8 cellular contexts compared by ENCODE assay signal in genomic region chr21:43720539-43721224, GRCh38. TPM values are rescaled to one million over a fixed set of nuclear protein-coding genes. Genes with fewer than 3 reads are reported as not detected.
DNase-seq lines count a peak whose midpoint lies in the region; ATAC-seq, FAIRE-seq and TF ChIP-seq lines count a peak whose summit lies in the region.

No MANE protein-coding gene starts in this region.

- peaks cover 50% of the 10 kb centered on the region for H3K36me3 ChIP-seq in K562 (ENCODE audit: control insufficient read depth, insufficient read depth, low read length)
- peaks cover 0 to 13% of the 10 kb centered on the region in 2 donors for H3K36me3 ChIP-seq in lung (ENCODE audit: control insufficient read depth in 2 of 2, insufficient read depth in 2 of 2, low read length in 2 of 2)
- peaks cover 0 to 14% (median 4%) of the 10 kb centered on the region in 3 donors for H3K36me3 ChIP-seq in tibial nerve

- no peak overlapping the region for H2AFZ ChIP-seq in K562 (ENCODE audit: low read depth, low read length)

- intact Hi-C loops in K562 (cut with micrococcal nuclease) = no loop called here

- no peak overlapping the region; the same call in 2 of the 3 replicates for H3K27ac ChIP-seq in K562 (ENCODE audit: extremely low read depth, low read depth, low read length)
- peak overlapping the region in 1 of 2 donors; percentile 95 for H3K27ac ChIP-seq in lung (ENCODE audit: low read depth in 1 of 2, low read length in 1 of 2)
- peak overlapping the region in 2 of 4 donors; percentile 83 to 91 for H3K27ac ChIP-seq in tibial nerve

- no peaks in the 10 kb centered on the region for H3K27me3 Mint-ChIP-seq in activated naive CD4-positive, alpha-beta T cell treated with anti-CD3 and anti-CD28 coated beads, Interleukin-2, amount 50 U/mL, for 24 hours

- peak overlapping the region; percentile 88 for H3K4me3 Mint-ChIP-seq in activated naive CD4-positive, alpha-beta T cell treated with anti-CD3 and anti-CD28 coated beads, Interleukin-2, amount 50 U/mL, for 24 hours

- TF ChIP-seq RAD21 in K562 (CRISPR knock-in tag; conservative IDR thresholded peaks at IDR 0.05 in 1 of 2, IDR thresholded peaks at IDR 0.05 in 1 of 2) = no peak

- no peak for DNase-seq in activated naive CD4-positive, alpha-beta T cell treated with anti-CD3 and anti-CD28 coated beads, Interleukin-2, amount 50 U/mL, for 16 hours
- DNase-seq in K562 (ENCODE audit: extremely low read depth in 1 of 4, low spot score in 3 of 4) (no peak), lung (ENCODE audit: low spot score) (no peak), tibial nerve (ENCODE audit: low spot score in 2 of 2) (no peak), NCI-H446 (lab: John Stamatoyannopoulos, UW) (no peak), AG20443 (ENCODE audit: low spot score) (no peak), NCI-H1694 (lab: John Stamatoyannopoulos, UW) (no peak)

- CTCF ChIA-PET in K562 (lab: Yijun Ruan, JAX; ENCODE audit: low intra/inter-chr PET ratio) = no interaction called here

- POLR2A ChIA-PET in K562 (lab: Yijun Ruan, JAX) = interaction anchor here (0.9 to 1.8 kb wide), 12 partner anchors 7 to 293 kb away, joined by 3 to 19 read pairs (median 3); no protein-coding TSS in a partner anchor

- peak overlapping the region; percentile 94 for H3K4me2 ChIP-seq in K562 (ENCODE audit: insufficient read depth, low read length)

- H3K27me3 ChIP-seq in K562 (ENCODE audit: control insufficient read depth in 2 of 2, insufficient read depth in 2 of 2, low read length in 2 of 2) = no peaks in the 10 kb centered on the region
- H3K27me3 ChIP-seq in lung (ENCODE audit: control insufficient read depth, insufficient read depth) = no peaks in the 10 kb centered on the region
- no peaks in the 10 kb centered on the region for H3K27me3 ChIP-seq in tibial nerve

- no peaks in the 10 kb centered on the region for H3K9me3 Mint-ChIP-seq in activated naive CD4-positive, alpha-beta T cell treated with anti-CD3 and anti-CD28 coated beads, Interleukin-2, amount 50 U/mL, for 24 hours

- no peaks in the 10 kb centered on the region for H3K36me3 Mint-ChIP-seq in activated naive CD4-positive, alpha-beta T cell treated with anti-CD3 and anti-CD28 coated beads, Interleukin-2, amount 50 U/mL, for 24 hours

- peaks cover 32% of the 10 kb centered on the region for H3K4me1 Mint-ChIP-seq in activated naive CD4-positive, alpha-beta T cell treated with anti-CD3 and anti-CD28 coated beads, Interleukin-2, amount 50 U/mL, for 24 hours

- TSS peak; percentile 36 for BruUV-seq in K562 (replicated peaks; lab: Mats Ljungman, UMichigan)

- no peak for FAIRE-seq in K562 (lab: Jason Lieb, UNC)

- H3K79me2 ChIP-seq in K562 (ENCODE audit: control insufficient read depth, insufficient read depth, low read length) = peaks cover 63% of the 10 kb centered on the region

- H3K4me3 ChIP-seq in K562 = peak overlapping the region; percentile 100; the same call in 1 of the 2 replicates
- peak overlapping the region; percentile 59 for H3K4me3 ChIP-seq in lung
- peak overlapping the region; percentile 68 to 88 (median 80) for H3K4me3 ChIP-seq in tibial nerve

- ATAC-seq in K562 (no peak), lung (ENCODE audit: insufficient read depth, low FRiP score) (no peak)

- TF ChIP-seq CTCF in K562 (IDR thresholded peaks at IDR 0.05 in 2 of 3, conservative IDR thresholded peaks at IDR 0.05 in 1 of 3; ENCODE audit: insufficient read depth in 2 of 3, low read depth in 1 of 3, low read length in 3 of 3) (no peak), lung (IDR thresholded peaks at IDR 0.05; ENCODE audit: control extremely low read depth, extremely low read depth) (no peak), tibial nerve (IDR thresholded peaks at IDR 0.05) (no peak)

- H3K4me1 ChIP-seq in K562 (replicated peaks in 1 of 2; ENCODE audit: control insufficient read depth in 2 of 2, insufficient read depth in 2 of 2, low read length in 2 of 2) (peaks cover 29 to 58% of the 10 kb centered on the region in 2 experiments; a peak in 4 of 5 replicates), lung (ENCODE audit: control insufficient read depth in 2 of 2, insufficient read depth in 2 of 2, low read length in 2 of 2) (peaks cover 4 to 25% of the 10 kb centered on the region in 2 donors), tibial nerve (peaks cover 0 to 49% (median 24%) of the 10 kb centered on the region in 4 donors)

- WGBS in K562 (ENCODE audit: insufficient coverage, low coverage, missing lambda C conversion rate) = 82% methylated on average over 17 of the region's 17 CpGs
- 71 to 85% methylated on average over 17 of the region's 17 CpGs for WGBS in lung, 2 donors
- WGBS in tibial nerve, 2 donors = 79 to 84% methylated on average over 17 of the region's 17 CpGs

- TF ChIP-seq POLR2A in K562 (conservative IDR thresholded peaks at IDR 0.05) (no peak), tibial nerve (IDR thresholded peaks at IDR 0.05) (no peak)

- H3K9ac ChIP-seq in K562 (ENCODE audit: insufficient read depth in 1 of 2, low read depth in 2 of 2, low read length in 2 of 2) = peak overlapping the region; percentile 96 to 100; a peak in 3 of 4 replicates

- H3K27ac Mint-ChIP-seq in activated naive CD4-positive, alpha-beta T cell treated with anti-CD3 and anti-CD28 coated beads, Interleukin-2, amount 50 U/mL, for 24 hours = peak overlapping the region; percentile 17

- peaks cover 27% of the 10 kb centered on the region for H4K20me1 ChIP-seq in K562 (replicated peaks; ENCODE audit: control insufficient read depth, insufficient read depth, low read length)

- TF ChIP-seq EP300 in K562 (IDR thresholded peaks at IDR 0.05; ENCODE audit: low read length) (no peak), tibial nerve (IDR thresholded peaks at IDR 0.05) (no peak)

- in situ Hi-C loops in K562 (cut with MboI) = no loop called here

- no peaks in the 10 kb centered on the region for H3K9me3 ChIP-seq in K562 (replicated peaks; ENCODE audit: control insufficient read depth, insufficient read depth, low read depth, low read length)
- no peaks in the 10 kb centered on the region for H3K9me3 ChIP-seq in lung (ENCODE audit: control insufficient read depth in 2 of 2, insufficient read depth in 1 of 2, low read length in 1 of 2)
- no peaks in the 10 kb centered on the region for H3K9me3 ChIP-seq in tibial nerve

- H3K9me1 ChIP-seq in K562 (ENCODE audit: control insufficient read depth, insufficient read depth, low read length) = peaks cover 19% of the 10 kb centered on the region

TF ChIP-seq in K562, 482 proteins besides CTCF, POLR2A, EP300 and RAD21 (continues in another document):
- TF ChIP-seq IRF2 (CRISPR knock-in tag; IDR thresholded peaks at IDR 0.05) (0 out of 2 replicates have a peak, but pooled peaks have one; percentile 19), HMGN3 (IDR thresholded peaks at IDR 0.05; ENCODE audit: borderline replicate concordance, extremely low read depth, insufficient read length, low read depth, low read length) (peak; percentile 46)

RNA-seq across cellular contexts. Expression of gene PDXK, which starts 1.8 kb away (rescaled TPM):
- 130 and 265 TPM in 2 replicates for total RNA-seq in K562 (2011; cell fraction: chromatin; rRNA removed; ENCODE audit: low replicate concordance)
- total RNA-seq in K562 (2011; cell fraction: nucleolus; rRNA removed) = 121 and 125 TPM in 2 replicates
- total RNA-seq in K562 (2011; cell fraction: nucleoplasm; rRNA removed) = 113 and 116 TPM in 2 replicates
- 95.1 and 117 TPM in 2 replicates for total RNA-seq in K562 (2014; rRNA removed)
- total RNA-seq in K562 (2014; rRNA removed; fragmentation: Illumina TruSeq; extraction: Trizol) = 57.2 and 71.2 TPM in 2 replicates
- 46.8 and 47.5 TPM in 2 replicates for total RNA-seq in K562 (2015; rRNA removed; fragmentation: Illumina TruSeq; extraction: Trizol)
- total RNA-seq in K562 (2021) = 162 TPM in 2 replicates
- polyA plus RNA-seq in K562 (2011; rRNA removed) = 135 and 158 TPM in 2 replicates
- polyA plus RNA-seq in K562 (2011; cell fraction: cytosol; rRNA removed) = 118 and 126 TPM in 2 replicates
- polyA plus RNA-seq in K562 (2011; cell fraction: nucleus; rRNA removed) = 116 TPM in 2 replicates
- 82.1 and 83.5 TPM in 2 replicates for polyA plus RNA-seq in K562 (2012)
- 80.6 and 84.8 TPM in 2 replicates for polyA plus RNA-seq in K562 (2014; fragmentation: Illumina TruSeq; extraction: Trizol)
- 1 to 10 TPM; 5.6 to 8.9 TPM for polyA plus RNA-seq in K562 (2014; fragmentation: Nextera tagmentation; extraction: Ambion mirVana)
- polyA plus RNA-seq in K562 (2014; rRNA removed) = 76.5 and 103 TPM in 2 replicates
- polyA minus RNA-seq in K562 (2011; rRNA and poly(A)+ RNA removed) = 203 and 232 TPM in 2 replicates
- 63.0 and 91.6 TPM in 2 replicates for polyA minus RNA-seq in K562 (2011; cell fraction: cytosol; rRNA and poly(A)+ RNA removed)
- 27.7 and 39.5 TPM in 2 replicates for polyA minus RNA-seq in K562 (2011; cell fraction: nucleus; rRNA and poly(A)+ RNA removed)
- total RNA-seq in lung = 100 to 1,000 TPM in 1 of 2 donors, 10 to 100 TPM in 1; 62.7 to 276 TPM
- polyA plus RNA-seq in lung = 100 to 1,000 TPM; 134 to 181 TPM
- 100 to 1,000 TPM; 122 to 156 (median 143) TPM for total RNA-seq in tibial nerve

RNA-seq across cellular contexts. Expression of gene CSTB, which starts 55.4 kb away (rescaled TPM):
- total RNA-seq in K562 (2011; cell fraction: chromatin; rRNA removed; ENCODE audit: low replicate concordance) = 10.6 and 21.9 TPM in 2 replicates
- 19.5 and 22.0 TPM in 2 replicates for total RNA-seq in K562 (2011; cell fraction: nucleolus; rRNA removed)
- total RNA-seq in K562 (2011; cell fraction: nucleoplasm; rRNA removed) = 18.3 and 24.3 TPM in 2 replicates
- total RNA-seq in K562 (2014; rRNA removed) (23.1 and 29.0 TPM in 2 replicates), K562 (2014; rRNA removed; fragmentation: Illumina TruSeq; extraction: Trizol) (20.8 and 21.1 TPM in 2 replicates), K562 (2015; rRNA removed; fragmentation: Illumina TruSeq; extraction: Trizol) (31.7 and 34.9 TPM in 2 replicates), K562 (2021) (43.5 and 48.1 TPM in 2 replicates), lung (100 to 1,000 TPM in 1 of 2 donors, 10 to 100 TPM in 1; 33.2 to 140 TPM), tibial nerve (10 to 100 TPM; 11.4 to 16.7 (median 13.3) TPM)
- polyA plus RNA-seq in K562 (2011; rRNA removed) (46.6 and 58.0 TPM in 2 replicates), K562 (2014; fragmentation: Illumina TruSeq; extraction: Trizol) (64.2 and 79.8 TPM in 2 replicates), K562 (2014; fragmentation: Nextera tagmentation; extraction: Ambion mirVana) (10 to 100 TPM; 12.4 to 17.1 TPM), K562 (2014; rRNA removed) (65.0 and 67.8 TPM in 2 replicates), lung (100 to 1,000 TPM; 222 to 263 TPM)
- polyA plus RNA-seq in K562 (2011; cell fraction: cytosol; rRNA removed) = 74.4 and 80.8 TPM in 2 replicates
- 36.5 and 43.3 TPM in 2 replicates for polyA plus RNA-seq in K562 (2011; cell fraction: nucleus; rRNA removed)
- 76.9 and 118 TPM in 2 replicates for polyA plus RNA-seq in K562 (2012)
- polyA minus RNA-seq in K562 (2011; rRNA and poly(A)+ RNA removed) = 33.5 and 37.4 TPM in 2 replicates
- polyA minus RNA-seq in K562 (2011; cell fraction: cytosol; rRNA and poly(A)+ RNA removed) = 14.2 and 21.7 TPM in 2 replicates
- 9.0 and 14.1 TPM in 2 replicates for polyA minus RNA-seq in K562 (2011; cell fraction: nucleus; rRNA and poly(A)+ RNA removed)
